Comparison of ENCODE assay signal across 8 cellular contexts in genomic region chr15:65611888-65612615, GRCh38. TPM values are rescaled to one million over a fixed set of nuclear protein-coding genes. Genes with fewer than 3 reads are reported as not detected.
A peak's percentile ranks its signal among the peaks of the same experiment; 100 is the strongest.
DNase-seq lines count a peak whose midpoint lies in the region; ATAC-seq and TF ChIP-seq lines count a peak whose summit lies in the region.

No MANE protein-coding gene starts in this region.

- in situ Hi-C loops in IMR-90 (cut with MboI; ENCODE audit: low sequenced_read_pairs): loop anchor here (25.0 kb wide), 1 partner anchor 675 kb away; the partner anchor contains the start of gene DIS3L

- peak overlapping the region; percentile 50 for H3K14ac ChIP-seq in IMR-90 (replicated peaks; ENCODE audit: low read depth, low read length)

- intact Hi-C loops in IMR-90 (cut with micrococcal nuclease): no loop called here

- peak overlapping the region; percentile 99 for H2AFZ ChIP-seq in IMR-90 (replicated peaks; ENCODE audit: low read length, poor library complexity)

- peak overlapping the region; percentile 95 for H3K27ac ChIP-seq in AG04450 (ENCODE audit: low read depth, low read length)
- peak overlapping the region; percentile 94; the same call in 1 of the 2 replicates for H3K27ac ChIP-seq in IMR-90 (ENCODE audit: insufficient read depth, low read length)
- peak overlapping the region; percentile 84 for H3K27ac ChIP-seq in caudate nucleus (ENCODE audit: low read depth, low read length)
- peak overlapping the region; percentile 95 for H3K27ac ChIP-seq in muscle layer of duodenum (ENCODE audit: low read length)

- no peak overlapping the region for H2BK20ac ChIP-seq in IMR-90 (ENCODE audit: low read depth, low read length)

- 93% methylated on average over 2 of the region's 5 CpGs; no CpG with 5 or more reads in 1 of the 2 experiments for whole genome bisulfite sequencing in IMR-90 (ENCODE audit: extremely low coverage in 2 of 2, insufficient read length in 1 of 2), 2 experiments

- peaks cover 2% of the 10 kb centered on the region for H3K36me3 ChIP-seq in IMR-90 (ENCODE audit: control insufficient read depth, insufficient read depth, low read length)
- H3K36me3 ChIP-seq in muscle layer of duodenum (ENCODE audit: control insufficient read depth in 1 of 2, insufficient read depth in 2 of 2, low read length in 2 of 2): peaks cover 2% of the 10 kb centered on the region in 2 donors

- BruUV-seq in IMR-90 (replicated peaks; lab: Mats Ljungman, UMichigan): no TSS peak

- H2BK120ac ChIP-seq in IMR-90 (ENCODE audit: low read depth, low read length): peak overlapping the region; percentile 21; the same call in 1 of the 2 replicates

- no peaks in the 10 kb centered on the region for H3K9me3 ChIP-seq in AG04450 (ENCODE audit: control insufficient read depth, insufficient read depth, low read length)
- H3K9me3 ChIP-seq in IMR-90 (ENCODE audit: control insufficient read depth, insufficient read depth, low read length): no peaks in the 10 kb centered on the region
- no peaks in the 10 kb centered on the region for H3K9me3 ChIP-seq in muscle layer of duodenum (ENCODE audit: control insufficient read depth in 1 of 2, low read length in 2 of 2)

- CTCF ChIA-PET in AG04450 (lab: Charles Lee) (interaction anchor here (0.6 to 2.0 kb wide), 5 partner anchors 17 to 885 kb away, joined by 3 to 9 read pairs (median 5); partner anchors contain the start of gene SNAPC5), IMR-90 (lab: Yijun Ruan, JAX) (no interaction called here)

- POLR2A ChIA-PET in AG04450 (lab: Yijun Ruan, JAX) (interaction anchor here (0.6 to 1.5 kb wide), 3 partner anchors 17 to 511 kb away, joined by 3 to 5 read pairs (median 3); no protein-coding TSS in a partner anchor), IMR-90 (lab: Charles Lee; ENCODE audit: unreplicated experiment) (interaction anchor here (1.1 kb wide), 1 partner anchor 257 kb away, joined by 3 read pairs; no protein-coding TSS in a partner anchor)

- H3K4me3 ChIP-seq in AG04450 (ENCODE audit: low read depth, low read length): peak overlapping the region; percentile 80
- H3K4me3 ChIP-seq in IMR-90 (ENCODE audit: insufficient read depth, low read depth, low read length): peak overlapping the region; percentile 65; the same call in 1 of the 2 replicates
- peak overlapping the region; percentile 90 to 97 for H3K4me3 ChIP-seq in muscle layer of duodenum (ENCODE audit: low read depth in 1 of 2, low read length in 2 of 2)

- peak overlapping the region; percentile 1; the same call in 1 of the 3 replicates for H2BK15ac ChIP-seq in IMR-90 (ENCODE audit: low read depth, low read length)

- H3K56ac ChIP-seq in IMR-90 (ENCODE audit: extremely low read depth, insufficient read depth, low read length): peak overlapping the region; percentile 65; the same call in 1 of the 2 replicates

- H4K8ac ChIP-seq in IMR-90 (ENCODE audit: low read depth in 2 of 2, low read length in 2 of 2): peak overlapping the region; percentile 83 to 96

- H3K23ac ChIP-seq in IMR-90 (ENCODE audit: low read depth, low read length): peak overlapping the region; percentile 71; the same call in 1 of the 2 replicates

- H3K4me2 ChIP-seq in IMR-90 (ENCODE audit: low read depth, low read length): peak overlapping the region; percentile 90

- peaks cover 15 to 38% of the 10 kb centered on the region in 2 experiments for H3K79me1 ChIP-seq in IMR-90 (ENCODE audit: low read depth in 1 of 2, low read length in 2 of 2)

- no peaks in the 10 kb centered on the region for H3K27me3 ChIP-seq in AG04450 (ENCODE audit: control insufficient read depth, insufficient read depth, low read length)
- H3K27me3 ChIP-seq in IMR-90 (ENCODE audit: control insufficient read depth, insufficient read depth, low read length): no peaks in the 10 kb centered on the region
- no peaks in the 10 kb centered on the region for H3K27me3 ChIP-seq in muscle layer of duodenum (ENCODE audit: low read depth, low read length)

- no peak for TF ChIP-seq RAD21 in IMR-90 (IDR thresholded peaks at IDR 0.05; ENCODE audit: low read length)

- dilution Hi-C loops in IMR-90 (cut with HindIII; ENCODE audit: low sequenced_read_pairs, unreplicated experiment): no loop called here

- H2BK5ac ChIP-seq in IMR-90 (ENCODE audit: low read depth, low read length, poor library complexity, severe bottlenecking): peak overlapping the region; percentile 86

- no peak for TF ChIP-seq POLR2A in IMR-90 (IDR thresholded peaks at IDR 0.05; ENCODE audit: low read depth, low read length)

- H3K4me1 ChIP-seq in IMR-90 (ENCODE audit: control insufficient read depth, insufficient read depth, low read length) (peaks cover 4% of the 10 kb centered on the region), muscle layer of duodenum (ENCODE audit: control insufficient read depth in 1 of 2, insufficient read depth in 2 of 2, low read length in 2 of 2) (peaks cover 4 to 30% of the 10 kb centered on the region in 2 donors)

- H4K20me1 ChIP-seq in IMR-90 (ENCODE audit: insufficient read depth, low read length): no peaks in the 10 kb centered on the region

- H4K91ac ChIP-seq in IMR-90 (ENCODE audit: insufficient read depth, low read depth, low read length): peak overlapping the region; percentile 20; the same call in 1 of the 2 replicates

- peak overlapping the region; percentile 79 for H2AK5ac ChIP-seq in IMR-90 (ENCODE audit: low read depth, low read length)

- no peak overlapping the region for H3K18ac ChIP-seq in IMR-90 (ENCODE audit: low read depth, low read length)

- peaks cover 13% of the 10 kb centered on the region for H3K9me1 ChIP-seq in IMR-90 (ENCODE audit: insufficient read depth, low read length)

- H3K9ac ChIP-seq in IMR-90 (ENCODE audit: low read depth, low read length): peak overlapping the region; percentile 92

- H3K4ac ChIP-seq in IMR-90 (ENCODE audit: low read depth, low read length): peak overlapping the region; percentile 92

- DNase-seq in AG04450 (ENCODE audit: low read depth, low spot score) (no peak), IMR-90 (no peak), caudate nucleus (lab: John Stamatoyannopoulos, UW) (peak in 1 of 61 donors; percentile 4), NCI-H82 (lab: John Stamatoyannopoulos, UW) (no peak), AG08395 (ENCODE audit: low spot score) (no peak), SW 1271 (lab: John Stamatoyannopoulos, UW) (no peak), globus pallidus (ENCODE audit: low spot score) (no peak)

- peak overlapping the region; percentile 90 for H4K5ac ChIP-seq in IMR-90 (ENCODE audit: low read depth, low read length)

- ATAC-seq in IMR-90 (ENCODE audit: low read depth): no peak

- peak overlapping the region; percentile 59 for H2AK9ac ChIP-seq in IMR-90 (replicated peaks; ENCODE audit: low read depth, low read length, poor library complexity)

- no peak for TF ChIP-seq CTCF in AG04450 (IDR thresholded peaks at IDR 0.05; ENCODE audit: low read depth, low read length)
- TF ChIP-seq CTCF in IMR-90 (conservative IDR thresholded peaks at IDR 0.05; ENCODE audit: low read depth, low read length): no peak

TF ChIP-seq in IMR-90, 13 proteins besides CTCF, POLR2A, EP300 and RAD21:
- TF ChIP-seq MXI1 (IDR thresholded peaks at IDR 0.05; ENCODE audit: borderline replicate concordance, low read depth, low read length) (no peak), CHD1 (IDR thresholded peaks at IDR 0.05; ENCODE audit: low read depth, low read length) (no peak), RFX5 (IDR thresholded peaks at IDR 0.05; ENCODE audit: low read depth, low read length) (no peak), MAFK (IDR thresholded peaks at IDR 0.05; ENCODE audit: low read depth, low read length) (no peak)
- TF ChIP-seq, protein P1, sequence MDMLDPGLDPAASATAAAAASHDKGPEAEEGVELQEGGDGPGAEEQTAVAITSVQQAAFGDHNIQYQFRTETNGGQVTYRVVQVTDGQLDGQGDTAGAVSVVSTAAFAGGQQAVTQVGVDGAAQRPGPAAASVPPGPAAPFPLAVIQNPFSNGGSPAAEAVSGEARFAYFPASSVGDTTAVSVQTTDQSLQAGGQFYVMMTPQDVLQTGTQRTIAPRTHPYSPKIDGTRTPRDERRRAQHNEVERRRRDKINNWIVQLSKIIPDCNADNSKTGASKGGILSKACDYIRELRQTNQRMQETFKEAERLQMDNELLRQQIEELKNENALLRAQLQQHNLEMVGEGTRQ (IDR thresholded peaks at IDR 0.05; ENCODE audit: low read depth, low read length): no peak

RNA-seq across cellular contexts. Expression of gene INTS14, which starts 1.1 kb away (rescaled TPM):
- 46.1 and 56.6 TPM in 2 replicates for polyA plus RNA-seq in AG04450 (2011; rRNA removed)
- polyA minus RNA-seq in AG04450 (2011; rRNA and poly(A)+ RNA removed): 39.0 and 49.4 TPM in 2 replicates
- total RNA-seq in IMR-90 (2012; rRNA removed): 22.9 and 33.9 TPM in 2 replicates
- 35.8 and 39.5 TPM in 2 replicates for polyA plus RNA-seq in IMR-90 (2012; rRNA removed)
- polyA plus RNA-seq in IMR-90 (2012; cell fraction: cytosol; rRNA removed): 14.9 and 17.2 TPM in 2 replicates
- 18.7 and 60.0 TPM in 2 replicates for polyA plus RNA-seq in IMR-90 (2012; cell fraction: nucleus; rRNA removed; ENCODE audit: low replicate concordance)

RNA-seq across cellular contexts. Expression of gene SLC24A1, which starts 9.7 kb away (rescaled TPM):
- polyA plus RNA-seq in AG04450 (2011; rRNA removed): 5.5 TPM in 2 replicates
- polyA minus RNA-seq in AG04450 (2011; rRNA and poly(A)+ RNA removed): 5.0 and 10.1 TPM in 2 replicates
- total RNA-seq in IMR-90 (2012; rRNA removed): 3.6 and 3.9 TPM in 2 replicates
- 3.8 and 4.9 TPM in 2 replicates for polyA plus RNA-seq in IMR-90 (2012; rRNA removed)
- polyA plus RNA-seq in IMR-90 (2012; cell fraction: cytosol; rRNA removed): 2.3 and 4.2 TPM in 2 replicates
- polyA plus RNA-seq in IMR-90 (2012; cell fraction: nucleus; rRNA removed; ENCODE audit: low replicate concordance): 2.7 and 5.6 TPM in 2 replicates
